Comparison of ENCODE assay signal across 25 cellular contexts in the genomic region with DNA sequence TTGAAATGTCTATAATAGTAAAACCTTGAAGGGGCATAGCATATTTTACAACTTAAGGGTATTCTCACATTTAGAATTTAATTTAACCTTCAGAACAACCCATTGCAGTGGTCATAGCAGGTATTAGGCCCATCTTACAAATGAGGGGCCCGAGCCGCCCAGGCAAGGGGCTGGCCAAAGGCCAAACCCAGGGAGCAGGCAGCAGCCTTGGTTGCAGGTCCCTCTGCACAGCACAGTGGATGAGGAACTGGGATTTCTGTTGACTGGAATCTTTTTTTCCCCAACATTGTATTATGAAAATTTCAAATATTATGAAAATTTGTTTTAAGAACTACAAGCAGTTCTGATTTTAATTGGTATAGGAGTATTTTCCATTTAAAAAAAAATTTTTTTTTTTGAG.
"Had no signal": no experiment of that assay in that cellular context is flagged by ENCODE, and none has a peak within 500 bp of the region (broad histone marks: within the 10 kb centered on the region; RNA-seq: fewer than 3 reads in every experiment).

No MANE protein-coding gene starts in this region.

- H3K4me3 Mint-ChIP-seq: naive thymus-derived CD8-positive, alpha-beta T cell; nephron; neural crest cell; stimulated activated naive B cell treated with anti-CD40 and anti-IgM and Interleukin-4, amounts not matched to agents 10 μg/mL and 1 μg/mL and 100 μg/mL, for 72 hours; type B pancreatic cell had no signal

- H3K36me3 ChIP-seq: uterus had no signal

- H3K4me3 ChIP-seq: hepatocyte, lower lobe of right lung, pancreas, psoas muscle, skin epidermis, stomach, testis, tibial nerve, uterus had no signal

- DNase-seq: islet precursor cell; lower lobe of right lung; mammary epithelial cell; mesenchymal stem cell; naive thymus-derived CD8-positive, alpha-beta T cell; nucleus accumbens; pancreas; posterior cingulate gyrus; psoas muscle; stimulated activated CD4-positive, alpha-beta T cell treated with anti-CD3 and anti-CD28 coated beads, Interleukin-12 subunit alpha, Interleukin-12 subunit beta, amount 100 ng/mL, for 4 hours; stimulated activated CD4-positive, alpha-beta T cell treated with anti-CD3 and anti-CD28 coated beads, Interleukin-15, amount 100 ng/mL, for 24 hours; stimulated activated CD4-positive, alpha-beta T cell treated with anti-CD3 and anti-CD28 coated beads, Interleukin-2, amount 100 ng/mL, for 24 hours; stimulated activated CD4-positive, alpha-beta T cell treated with anti-CD3 and anti-CD28 coated beads, Interleukin-4, amount 100 ng/mL, for 1 hour; stimulated activated naive B cell treated with anti-CD40 and anti-IgM and Interleukin-4, amounts not matched to agents 10 μg/mL and 1 μg/mL and 100 μg/mL, for 72 hours; stimulated activated naive CD8-positive, alpha-beta T cell treated with anti-CD3 and anti-CD28 coated beads, Interleukin-15, Interleukin-2, amounts not matched to agents 100 U/mL and 50 U/mL, for 24 hours; stomach; testis; uterus had no signal

- H3K9me3 ChIP-seq: lower lobe of right lung, pancreas, psoas muscle, stomach, testis, tibial nerve, uterus had no signal

- ATAC-seq: lower lobe of right lung; naive thymus-derived CD8-positive, alpha-beta T cell; pancreas; sciatic nerve; stimulated activated naive B cell treated with anti-CD40 and anti-IgM and Interleukin-4, amounts not matched to agents 10 μg/mL and 1 μg/mL and 100 μg/mL, for 72 hours; stimulated activated naive CD8-positive, alpha-beta T cell treated with anti-CD3 and anti-CD28 coated beads, Interleukin-15, Interleukin-2, amounts not matched to agents 100 U/mL and 50 U/mL, for 24 hours had no signal

- H3K27me3 Mint-ChIP-seq: naive thymus-derived CD8-positive, alpha-beta T cell; stimulated activated naive B cell treated with anti-CD40 and anti-IgM and Interleukin-4, amounts not matched to agents 10 μg/mL and 1 μg/mL and 100 μg/mL, for 72 hours; type B pancreatic cell had no signal

- H3K27ac ChIP-seq: hepatocyte, lower lobe of right lung, pancreas, skin epidermis, stomach, testis, tibial nerve, uterus had no signal

- H3K27me3 ChIP-seq: hepatocyte, pancreas, stomach, testis, tibial nerve, uterus had no signal

- H3K27ac Mint-ChIP-seq: stimulated activated naive B cell treated with anti-CD40 and anti-IgM and Interleukin-4, amounts not matched to agents 10 μg/mL and 1 μg/mL and 100 μg/mL, for 72 hours; type B pancreatic cell had no signal

- H3K4me1 Mint-ChIP-seq: naive thymus-derived CD8-positive, alpha-beta T cell; stimulated activated naive B cell treated with anti-CD40 and anti-IgM and Interleukin-4, amounts not matched to agents 10 μg/mL and 1 μg/mL and 100 μg/mL, for 72 hours had no signal

- H3K4me1 ChIP-seq: lower lobe of right lung, pancreas, stomach, testis, tibial nerve, uterus had no signal

- H3K9me3 Mint-ChIP-seq: naive thymus-derived CD8-positive, alpha-beta T cell; nephron; neural crest cell; stimulated activated naive B cell treated with anti-CD40 and anti-IgM and Interleukin-4, amounts not matched to agents 10 μg/mL and 1 μg/mL and 100 μg/mL, for 72 hours; type B pancreatic cell had no signal
